In genomic region chr2:101388232-101388631, GRCh38 we compare ENCODE assay signal across 11 cellular contexts. TPM values are rescaled to one million over a fixed set of nuclear protein-coding genes. Genes with fewer than 3 reads are reported as not detected.
DNase-seq lines count a peak whose midpoint lies in the region; ATAC-seq and TF ChIP-seq lines count a peak whose summit lies in the region.
"Had no signal": no experiment of that assay in that cellular context is flagged by ENCODE, and none has a peak within 500 bp of the region (broad histone marks: within the 10 kb centered on the region; RNA-seq: fewer than 3 reads in every experiment).

No MANE protein-coding gene starts in this region.

- TF ChIP-seq CTCF in HFFc6 (IDR thresholded peaks at IDR 0.05): no peak

- H3K4me1 Mint-ChIP-seq in HFFc6 (ENCODE audit: low read depth): peaks cover 17% of the 10 kb centered on the region

- H3K9ac ChIP-seq in adipocyte (ENCODE audit: low read length): no peak overlapping the region

- H3K36me3 Mint-ChIP-seq in HFFc6 (ENCODE audit: low read depth): peaks cover 15% of the 10 kb centered on the region

- no peak overlapping the region for H3K4me3 ChIP-seq in adipocyte (ENCODE audit: low read length)

- H3K27ac Mint-ChIP-seq in HFFc6: no peak overlapping the region
- H3K27ac Mint-ChIP-seq: activated CD4-positive, alpha-beta T cell treated with anti-CD3 and anti-CD28 coated beads, Interleukin-2, amount 10 ng/mL, durations not matched to agents 7 days and 5 days had no signal

- H3K4me3 Mint-ChIP-seq in HFFc6: no peak overlapping the region; the same call in 1 of the 2 replicates

- peaks cover 9% of the 10 kb centered on the region for H3K27me3 ChIP-seq in adipocyte (replicated peaks; ENCODE audit: control insufficient read depth, insufficient read depth, low read length)

- H3K27me3 Mint-ChIP-seq in HFFc6 (ENCODE audit: insufficient read depth): peaks cover 17% of the 10 kb centered on the region

- H3K36me3 ChIP-seq in adipocyte (ENCODE audit: control insufficient read depth, insufficient read depth, low read length, severe bottlenecking): no peaks in the 10 kb centered on the region
- H3K36me3 ChIP-seq: tibial nerve had no signal

- H3K9me3 Mint-ChIP-seq in HFFc6: no peaks in the 10 kb centered on the region
- H3K9me3 Mint-ChIP-seq: activated CD4-positive, alpha-beta T cell treated with anti-CD3 and anti-CD28 coated beads, Interleukin-2, amount 10 ng/mL, durations not matched to agents 7 days and 5 days had no signal

- DNase-seq in AG08395 (ENCODE audit: low spot score) (peak; percentile 32), HFFc6 (peak; percentile 21), adipocyte (ENCODE audit: low read depth) (peak; percentile 50), iris pigment epithelial cell (ENCODE audit: low read depth) (peak; percentile 73), SKM-1 (lab: John Stamatoyannopoulos, UW; ENCODE audit: unreplicated experiment) (no peak), D341Med (ENCODE audit: low spot score) (no peak)
- no peak for DNase-seq in NK-92 treated with Interleukin-12 subunit alpha and Interleukin-12 subunit beta, amount 100 ng/mL, for 24 hours (lab: John Stamatoyannopoulos, UW)
- DNase-seq: activated CD4-positive, alpha-beta T cell treated with anti-CD3 and anti-CD28 coated beads, Interleukin-2, amount 10 ng/mL, durations not matched to agents 7 days and 5 days; NCI-H146 had no signal

- H3K4me1 ChIP-seq in adipocyte (ENCODE audit: control insufficient read depth, insufficient read depth, low read length): peaks cover 12% of the 10 kb centered on the region

- no peak for ATAC-seq in HG03520 (IDR thresholded peaks at IDR 0.05; ENCODE audit: unreplicated experiment)

- H3K9me3 ChIP-seq in adipocyte (ENCODE audit: control insufficient read depth, low read length): no peaks in the 10 kb centered on the region
- H3K9me3 ChIP-seq: tibial nerve had no signal

RNA-seq across cellular contexts. Expression of gene CREG2, which starts 0.9 kb away (rescaled TPM):
- not detected for total RNA-seq in HFFc6 (2021; fragmentation: NEBNext Ultra II Directional; extraction: Animal tissue kit (Norgen Biotek cat#: 25700))
- total RNA-seq: tibial nerve had no signal

Comparison
In these comparisons a context has a peak if more than half of its experiments do, and no peak if none do; other contexts are left out.
1. DNase-seq: peak in AG08395 (single experiment), HFFc6 (single experiment), adipocyte (single experiment) and iris pigment epithelial cell (single experiment); none in SKM-1 (single experiment), NK-92 treated with Interleukin-12 subunit alpha and Interleukin-12 subunit beta, amount 100 ng/mL, for 24 hours (single experiment) and D341Med (single experiment).